In genomic region chr9:72365525-72366256, GRCh38 we compare ENCODE assay signal across 1 cellular context.
TF ChIP-seq lines count a peak whose summit lies in the region.

No MANE protein-coding gene starts in this region.

TF ChIP-seq in A549, 52 proteins besides CTCF, POLR2A, EP300 and RAD21 (continued from another document):
- no peak for TF ChIP-seq REST (IDR thresholded peaks at IDR 0.05)
- peak; percentile 33; the same call in 1 of the 2 replicates for TF ChIP-seq HOXA7 (CRISPR knock-in tag; IDR thresholded peaks at IDR 0.05)
- TF ChIP-seq E2F6 (IDR thresholded peaks at IDR 0.05; ENCODE audit: borderline replicate concordance, low read depth), result peak; percentile 90
- TF ChIP-seq RCOR1 (IDR thresholded peaks at IDR 0.05; ENCODE audit: low read depth, low read length), result no peak
- no peak for TF ChIP-seq ZC3H11A (IDR thresholded peaks at IDR 0.05)
- TF ChIP-seq MAZ (IDR thresholded peaks at IDR 0.05; ENCODE audit: borderline replicate concordance, low read depth, low read length), result no peak
- peak; percentile 60 for TF ChIP-seq EHF (CRISPR knock-in tag; IDR thresholded peaks at IDR 0.05)
- TF ChIP-seq ELK1 (IDR thresholded peaks at IDR 0.05; ENCODE audit: low read depth, low read length), result no peak
- TF ChIP-seq TFCP2L1 (CRISPR knock-in tag; IDR thresholded peaks at IDR 0.05), result peak; percentile 87
- TF ChIP-seq BHLHE40 (IDR thresholded peaks at IDR 0.05; ENCODE audit: low read depth, low read length), result peak; percentile 19; the same call in 1 of the 2 replicates
- no peak for TF ChIP-seq EHMT2 (IDR thresholded peaks at IDR 0.05; ENCODE audit: low read depth)
- TF ChIP-seq CEBPB (IDR thresholded peaks at IDR 0.05), result no peak
- TF ChIP-seq GATA3 (IDR thresholded peaks at IDR 0.05; ENCODE audit: borderline replicate concordance), result no peak; the same call in 1 of the 2 replicates
- no peak for TF ChIP-seq NFE2L2 (conservative IDR thresholded peaks at IDR 0.05; ENCODE audit: low read length)
- TF ChIP-seq JUN (IDR thresholded peaks at IDR 0.05), result peak; percentile 21 to 75; a peak in 4 of 5 replicates
- TF ChIP-seq FOSL2 (IDR thresholded peaks at IDR 0.05), result no peak
- TF ChIP-seq FOSL2 (CRISPR knock-in tag; IDR thresholded peaks at IDR 0.05), result peak; percentile 7; the same call in 1 of the 2 replicates
- TF ChIP-seq KDM1A (IDR thresholded peaks at IDR 0.05; ENCODE audit: low read depth), result no peak
- no peak for TF ChIP-seq PHF8 (IDR thresholded peaks at IDR 0.05; ENCODE audit: borderline replicate concordance, low read depth)
- peak; percentile 60; the same call in 1 of the 2 replicates for TF ChIP-seq FOSB (CRISPR knock-in tag; IDR thresholded peaks at IDR 0.05)
- TF ChIP-seq MAX (IDR thresholded peaks at IDR 0.05), result peak; percentile 84
- TF ChIP-seq USF2 (IDR thresholded peaks at IDR 0.05), result peak; percentile 9; the same call in 1 of the 2 replicates
- TF ChIP-seq RFX5 (IDR thresholded peaks at IDR 0.05), result no peak
- TF ChIP-seq NR3C1 (IDR thresholded peaks at IDR 0.05), result no peak
- TF ChIP-seq MYC (IDR thresholded peaks at IDR 0.05; ENCODE audit: borderline replicate concordance, low read length), result peak; percentile 81; the same call in 1 of the 2 replicates
- no peak for TF ChIP-seq NPAS2 (CRISPR knock-in tag; IDR thresholded peaks at IDR 0.05; ENCODE audit: borderline replicate concordance)
